Comparison of ENCODE assay signal across 10 cellular contexts in genomic region chr5:141822134-141822533, GRCh38. TPM values are rescaled to one million over a fixed set of nuclear protein-coding genes. Genes with fewer than 3 reads are reported as not detected.
DNase-seq lines count a peak whose midpoint lies in the region; ATAC-seq, FAIRE-seq and TF ChIP-seq lines count a peak whose summit lies in the region.
"Had no signal": no experiment of that assay in that cellular context is flagged by ENCODE, and none has a peak within 500 bp of the region (broad histone marks: within the 10 kb centered on the region; RNA-seq: fewer than 3 reads in every experiment).

No MANE protein-coding gene starts in this region.

- WGBS in tibial nerve, 2 donors = 0 to 28% methylated on average over 1 to 2 of the region's 2 CpGs

- peak; percentile 28 for FAIRE-seq in bronchial epithelial cell (lab: Jason Lieb, UNC)
- FAIRE-seq in frontal cortex (lab: Jason Lieb, UNC) = no peak

- TF ChIP-seq CTCF in bronchial epithelial cell (IDR thresholded peaks at IDR 0.05; ENCODE audit: insufficient read depth, low read length, severe bottlenecking) = no peak
- no peak for TF ChIP-seq CTCF in tibial nerve (IDR thresholded peaks at IDR 0.05)

- no peak for TF ChIP-seq POLR2A in tibial nerve (IDR thresholded peaks at IDR 0.05)

- TF ChIP-seq EP300 in tibial nerve (IDR thresholded peaks at IDR 0.05) = no peak

- ATAC-seq in GM18873 (IDR thresholded peaks at IDR 0.05; ENCODE audit: low FRiP score, unreplicated experiment) (no peak), GM19324 (IDR thresholded peaks at IDR 0.05; ENCODE audit: low FRiP score, unreplicated experiment) (no peak)

- H3K27ac ChIP-seq in tibial nerve = peak overlapping the region; percentile 43 to 92 (median 76)

- H3K4me1 ChIP-seq in tibial nerve = peaks cover 0 to 24% (median 5%) of the 10 kb centered on the region in 4 donors

- H3K27me3 ChIP-seq in bronchial epithelial cell (ENCODE audit: control insufficient read depth, insufficient read depth, low read length) = peaks cover 2% of the 10 kb centered on the region
- no peaks in the 10 kb centered on the region for H3K27me3 ChIP-seq in tibial nerve

- no peaks in the 10 kb centered on the region for H3K9me3 ChIP-seq in tibial nerve

- DNase-seq in DMS 273 (lab: John Stamatoyannopoulos, UW; ENCODE audit: unreplicated experiment) (peak; percentile 36), DMS 273 treated with DMSO at 0.1 percent for 48 hours (lab: John Stamatoyannopoulos, UW) (no peak), bronchial epithelial cell (ENCODE audit: low read depth) (no peak), kidney tubule cell (ENCODE audit: low spot score) (peak; percentile 20), tibial nerve (ENCODE audit: low spot score in 2 of 2) (no peak), frontal cortex (ENCODE audit: low spot score in 2 of 2) (no peak)
- DNase-seq: 8988T had no signal

- H3K4me3 ChIP-seq in bronchial epithelial cell (ENCODE audit: low read depth, low read length) (no peak overlapping the region), tibial nerve (no peak overlapping the region)

- no peaks in the 10 kb centered on the region for H3K36me3 ChIP-seq in bronchial epithelial cell (ENCODE audit: control insufficient read depth, insufficient read depth, low read length)
- H3K36me3 ChIP-seq in tibial nerve = no peaks in the 10 kb centered on the region

RNA-seq across cellular contexts. Expression of gene PCDH1, which starts 56.1 kb away (rescaled TPM):
- total RNA-seq in bronchial epithelial cell = 85.3 and 140 TPM in 2 replicates
- 10 to 100 TPM; 19.9 to 55.5 (median 44.9) TPM for total RNA-seq in tibial nerve
- 41.2 TPM for total RNA-seq in frontal cortex
- total RNA-seq: T-helper 1 cell treated with Interleukin-12 subunit alpha and Interleukin-12 subunit beta and Interleukin-4 antibody, amounts not matched to agents 30 ng/mL and 1 ng/mL, for 36 hours had no signal

Comparison
In these comparisons a context has a peak if more than half of its experiments do, and no peak if none do; other contexts are left out.
1. DNase-seq: peak in DMS 273 (single experiment) and kidney tubule cell (single experiment); none in DMS 273 treated with DMSO at 0.1 percent for 48 hours (single experiment), bronchial epithelial cell (single experiment), tibial nerve (0 of 2) and frontal cortex (0 of 2).